In the genomic region with DNA sequence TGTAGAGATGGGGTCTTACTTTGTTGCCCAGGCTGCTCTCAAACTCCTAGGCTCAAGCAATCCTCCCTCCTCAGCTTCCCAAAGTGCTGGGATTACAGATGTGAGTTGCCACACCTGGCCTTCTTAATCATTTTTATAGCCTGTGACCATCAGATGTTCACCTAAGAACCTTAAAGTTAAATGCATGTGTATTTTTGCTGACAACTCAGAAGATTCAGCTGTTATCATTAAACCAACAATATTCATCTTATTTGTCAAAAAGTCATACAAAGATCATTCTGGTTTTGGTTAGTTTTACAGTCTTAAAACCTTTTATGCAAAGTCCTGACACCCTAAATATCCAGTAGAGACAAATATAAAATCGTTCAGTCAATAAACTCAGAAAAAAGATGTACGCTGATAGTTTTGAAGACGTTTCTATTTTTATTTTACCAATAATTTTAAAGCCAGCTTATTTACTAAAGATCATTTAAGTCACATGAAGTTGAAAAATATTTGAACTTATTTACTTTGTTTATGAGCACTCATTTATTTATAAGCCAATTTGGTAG, we compare ENCODE assay signal across 10 cellular contexts. TPM values are rescaled to one million over a fixed set of nuclear protein-coding genes. Genes with fewer than 3 reads are reported as not detected.
"Had no signal": no experiment of that assay in that cellular context is flagged by ENCODE, and none has a peak within 500 bp of the region (broad histone marks: within the 10 kb centered on the region; RNA-seq: fewer than 3 reads in every experiment).

No MANE protein-coding gene starts in this region.

- H3K4me2 ChIP-seq: GM23338 had no signal

- DNase-seq: H9, HCEC 1CT, HFFc6, KG1 had no signal

- H3K4me3 ChIP-seq: GM23338 had no signal

- H3K27ac ChIP-seq: HL-60 had no signal

- H2AFZ ChIP-seq: GM23338 had no signal

- ATAC-seq: GM23338, HepG2 had no signal

- FAIRE-seq: H1, H54, HepG2 had no signal

RNA-seq across cellular contexts. Expression of gene CLDN5, which starts 22.2 kb away (rescaled TPM):
- total RNA-seq: HepG2, HT1080 had no signal
- polyA plus RNA-seq: HepG2 had no signal
